22 cellular contexts compared by ENCODE assay signal in the genomic region with DNA sequence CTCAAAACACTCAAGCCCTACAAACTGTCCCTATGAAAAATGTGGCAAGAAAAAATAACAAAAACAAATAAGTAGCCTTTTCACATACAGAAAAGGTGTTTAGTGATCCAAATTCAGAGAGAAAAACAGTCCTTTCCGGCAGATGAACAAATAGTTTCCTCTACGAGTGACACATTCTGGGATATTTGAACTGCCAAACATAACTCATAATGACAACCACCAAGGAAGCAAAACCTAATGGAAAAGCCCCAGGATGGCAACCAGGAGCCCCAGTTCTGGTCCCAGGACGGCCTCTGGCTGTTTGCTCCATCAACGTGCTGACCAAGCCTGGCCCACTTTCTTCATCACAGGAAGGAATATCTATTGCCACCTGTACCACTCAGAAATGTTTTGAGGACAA. TPM values are rescaled to one million over a fixed set of nuclear protein-coding genes. Genes with fewer than 3 reads are reported as not detected.
DNase-seq lines count a peak whose midpoint lies in the region; ATAC-seq, FAIRE-seq and TF ChIP-seq lines count a peak whose summit lies in the region.
"Had no signal": no experiment of that assay in that cellular context is flagged by ENCODE, and none has a peak within 500 bp of the region (broad histone marks: within the 10 kb centered on the region; RNA-seq: fewer than 3 reads in every experiment).

No MANE protein-coding gene starts in this region.

- TF ChIP-seq POLR2A in A549 (IDR thresholded peaks at IDR 0.05; ENCODE audit: low read length), result no peak

- no peaks in the 10 kb centered on the region for H3K27me3 Mint-ChIP-seq in osteocyte (ENCODE audit: unreplicated experiment)
- H3K27me3 Mint-ChIP-seq: activated CD4-positive, alpha-beta T cell treated with anti-CD3 and anti-CD28 coated beads, Interleukin-2, amount 10 ng/mL, durations not matched to agents 24 days and 14 days; stimulated activated naive CD8-positive, alpha-beta T cell treated with anti-CD3 and anti-CD28 coated beads, Interleukin-15, amount 100 ng/mL, for 72 hours had no signal

- no peak for ATAC-seq in A549
- ATAC-seq: natural killer cell; stimulated activated naive CD8-positive, alpha-beta T cell treated with anti-CD3 and anti-CD28 coated beads, Interleukin-15, amount 100 ng/mL, for 72 hours had no signal

- no peaks in the 10 kb centered on the region for H3K9me2 ChIP-seq in Loucy (replicated peaks; ENCODE audit: low read depth, low read length)

- no peak overlapping the region for H2AFZ ChIP-seq in Loucy (ENCODE audit: low read length)

- no peak for TF ChIP-seq EP300 in A549 (IDR thresholded peaks at IDR 0.05)

- POLR2A ChIA-PET in A549 (lab: Yijun Ruan, JAX), result no interaction called here

- H3K4me3 Mint-ChIP-seq in osteocyte (ENCODE audit: unreplicated experiment), result no peak overlapping the region
- H3K4me3 Mint-ChIP-seq: activated CD4-positive, alpha-beta T cell treated with anti-CD3 and anti-CD28 coated beads, Interleukin-2, amount 10 ng/mL, durations not matched to agents 24 days and 14 days; CD14-positive monocyte; endodermal cell; immature natural killer cell; natural killer cell; stimulated activated naive CD8-positive, alpha-beta T cell treated with anti-CD3 and anti-CD28 coated beads, Interleukin-15, amount 100 ng/mL, for 72 hours had no signal

- H3K9ac ChIP-seq in Loucy (ENCODE audit: low read depth, low read length, poor library complexity, severe bottlenecking), result no peak overlapping the region

- peak overlapping the region; percentile 77 for H3K27ac Mint-ChIP-seq in osteocyte (ENCODE audit: unreplicated experiment)
- H3K27ac Mint-ChIP-seq: activated CD4-positive, alpha-beta T cell treated with anti-CD3 and anti-CD28 coated beads, Interleukin-2, amount 10 ng/mL, durations not matched to agents 24 days and 14 days; CD14-positive monocyte; endodermal cell; immature natural killer cell; natural killer cell; stimulated activated naive CD8-positive, alpha-beta T cell treated with anti-CD3 and anti-CD28 coated beads, Interleukin-15, amount 100 ng/mL, for 72 hours had no signal

- CTCF ChIA-PET in A549 (lab: Yijun Ruan, JAX), result no interaction called here

- H3K27me3 ChIP-seq in Loucy (ENCODE audit: insufficient read depth, low read length, poor library complexity, severe bottlenecking), result no peaks in the 10 kb centered on the region

- H4K20me1 ChIP-seq in Loucy (ENCODE audit: insufficient read depth, low read length, poor library complexity, severe bottlenecking), result peaks cover 79% of the 10 kb centered on the region

- peak overlapping the region; percentile 2 to 70; a peak in 4 of 6 replicates for H3K27ac ChIP-seq in A549

- H3K4me1 Mint-ChIP-seq in osteocyte (ENCODE audit: unreplicated experiment), result peaks cover 49% of the 10 kb centered on the region

- H3K36me3 ChIP-seq in Loucy (ENCODE audit: insufficient read depth, low read length), result no peaks in the 10 kb centered on the region

- peaks cover 98% of the 10 kb centered on the region for H3K79me2 ChIP-seq in Loucy (ENCODE audit: insufficient read depth, low read length)

- DNase-seq in A549 (ENCODE audit: low read depth in 1 of 2, low spot score in 1 of 2) (no peak), dermis microvascular lymphatic vessel endothelial cell (ENCODE audit: low read depth in 2 of 2) (peak; percentile 61 to 74), osteocyte (ENCODE audit: extremely low spot score, unreplicated experiment) (no peak), NCI-H1092 (lab: John Stamatoyannopoulos, UW) (no peak), NCI-H226 (no peak), DMS79 treated with DMSO at 0.1 percent for 48 hours (lab: John Stamatoyannopoulos, UW) (no peak)
- DNase-seq in central memory CD4-positive, alpha-beta T cell, result no peak
- DNase-seq: activated CD4-positive, alpha-beta T cell treated with anti-CD3 and anti-CD28 coated beads, Interleukin-2, amount 10 ng/mL, durations not matched to agents 24 days and 14 days; activated CD8-positive, alpha-beta memory T cell treated with anti-CD3 and anti-CD28 coated beads, Interleukin-2, amount 50 U/mL, for 48 hours; activated effector memory CD4-positive, alpha-beta T cell treated with anti-CD3 and anti-CD28 coated beads, Interleukin-2, amount 50 U/mL, for 16 hours; amygdala; DMS53; endodermal cell; head of caudate nucleus; immature natural killer cell; natural killer cell; NCI-H2029; stimulated activated CD4-positive, alpha-beta T cell treated with anti-CD3 and anti-CD28 coated beads, Interleukin-4, amount 100 ng/mL, for 1 hour; stimulated activated naive CD8-positive, alpha-beta T cell treated with anti-CD3 and anti-CD28 coated beads, Interleukin-15, amount 100 ng/mL, for 72 hours had no signal

- no peaks in the 10 kb centered on the region for H3K36me3 Mint-ChIP-seq in osteocyte (ENCODE audit: unreplicated experiment)
- H3K36me3 Mint-ChIP-seq: immature natural killer cell, natural killer cell had no signal

- H3K4me1 ChIP-seq in A549 (peaks cover 85% of the 10 kb centered on the region), Loucy (ENCODE audit: insufficient read depth, low read length, poor library complexity, severe bottlenecking) (peaks cover 58% of the 10 kb centered on the region)

- FAIRE-seq in A549 (lab: Jason Lieb, UNC), result no peak

- no peak for TF ChIP-seq CTCF in A549 (IDR thresholded peaks at IDR 0.05)
- no peak for TF ChIP-seq CTCF in Loucy (conservative IDR thresholded peaks at IDR 0.05; ENCODE audit: low read length)
- no peak for TF ChIP-seq CTCF in osteocyte (IDR thresholded peaks at IDR 0.05)

- TF ChIP-seq RAD21 in A549 (conservative IDR thresholded peaks at IDR 0.05 in 1 of 2, IDR thresholded peaks at IDR 0.05 in 1 of 2), result no peak

- H3F3A ChIP-seq in Loucy (ENCODE audit: low read depth), result 0 out of 2 replicates have a peak, but pooled peaks cover 3% of the 10 kb centered on the region

- H3K4me2 ChIP-seq in A549, result peak overlapping the region; percentile 32
- H3K4me2 ChIP-seq in Loucy (ENCODE audit: low read depth, low read length, poor library complexity, severe bottlenecking), result peak overlapping the region; percentile 23

- no peaks in the 10 kb centered on the region for H3K9me3 ChIP-seq in A549
- H3K9me3 ChIP-seq in Loucy (ENCODE audit: insufficient read depth, low read depth, low read length), result no peaks in the 10 kb centered on the region

- WGBS in A549 (ENCODE audit: missing lambda C conversion rate), result 29% methylated on average over 4 of the region's 4 CpGs

- H3K9me3 Mint-ChIP-seq in osteocyte (ENCODE audit: unreplicated experiment), result no peaks in the 10 kb centered on the region
- H3K9me3 Mint-ChIP-seq: activated CD4-positive, alpha-beta T cell treated with anti-CD3 and anti-CD28 coated beads, Interleukin-2, amount 10 ng/mL, durations not matched to agents 24 days and 14 days; CD14-positive monocyte; endodermal cell; immature natural killer cell; natural killer cell; stimulated activated naive CD8-positive, alpha-beta T cell treated with anti-CD3 and anti-CD28 coated beads, Interleukin-15, amount 100 ng/mL, for 72 hours had no signal

- no peak overlapping the region for H3K4me3 ChIP-seq in A549
- H3K4me3 ChIP-seq in Loucy (ENCODE audit: low read length, poor library complexity, severe bottlenecking), result no peak overlapping the region
- H3K4me3 ChIP-seq: skin epidermis had no signal

TF ChIP-seq in A549, 52 proteins besides CTCF, POLR2A, EP300 and RAD21:
- TF ChIP-seq CBX2 (IDR thresholded peaks at IDR 0.05; ENCODE audit: borderline replicate concordance, low read depth), result no peak
- TF ChIP-seq HDAC2 (IDR thresholded peaks at IDR 0.05), result no peak
- TF ChIP-seq, protein P1, sequence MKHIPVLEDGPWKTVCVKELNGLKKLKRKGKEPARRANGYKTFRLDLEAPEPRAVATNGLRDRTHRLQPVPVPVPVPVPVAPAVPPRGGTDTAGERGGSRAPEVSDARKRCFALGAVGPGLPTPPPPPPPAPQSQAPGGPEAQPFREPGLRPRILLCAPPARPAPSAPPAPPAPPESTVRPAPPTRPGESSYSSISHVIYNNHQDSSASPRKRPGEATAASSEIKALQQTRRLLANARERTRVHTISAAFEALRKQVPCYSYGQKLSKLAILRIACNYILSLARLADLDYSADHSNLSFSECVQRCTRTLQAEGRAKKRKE (CRISPR knock-in tag; IDR thresholded peaks at IDR 0.05; ENCODE audit: low read depth), result no peak
- no peak for TF ChIP-seq CHD2 (IDR thresholded peaks at IDR 0.05; ENCODE audit: low read length, partially characterized antibody)
- TF ChIP-seq GATA3 (IDR thresholded peaks at IDR 0.05; ENCODE audit: borderline replicate concordance), result no peak
- TF ChIP-seq, protein P2, sequence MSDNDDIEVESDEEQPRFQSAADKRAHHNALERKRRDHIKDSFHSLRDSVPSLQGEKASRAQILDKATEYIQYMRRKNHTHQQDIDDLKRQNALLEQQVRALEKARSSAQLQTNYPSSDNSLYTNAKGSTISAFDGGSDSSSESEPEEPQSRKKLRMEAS (IDR thresholded peaks at IDR 0.05), result no peak
- TF ChIP-seq SREBF2 (IDR thresholded peaks at IDR 0.05), result no peak
- no peak for TF ChIP-seq RFX5 (IDR thresholded peaks at IDR 0.05)
- no peak for TF ChIP-seq ESRRA (IDR thresholded peaks at IDR 0.05; ENCODE audit: borderline replicate concordance, low read length)

RNA-seq across cellular contexts. Expression of a gene that starts 6.0 kb away (rescaled TPM):
- polyA plus RNA-seq in A549 (2011; rRNA removed) (76.5 and 94.0 TPM in 2 replicates), A549 (2017; fragmentation: RNase III; extraction: RNeasy Plus Mini Kit Qiagen cat#74134 plus additional on column Dnase treatment) (60.2 to 63.4 TPM (median 60.3 TPM) in 3 replicates)
- 68.9 and 75.1 TPM in 2 replicates for polyA plus RNA-seq in A549 (2012; cell fraction: cytosol; rRNA removed)
- 75.5 and 83.5 TPM in 2 replicates for polyA plus RNA-seq in A549 (2012; cell fraction: nucleus; rRNA removed)
- polyA minus RNA-seq in A549 (2011; rRNA and poly(A)+ RNA removed), result 36.2 and 36.7 TPM in 2 replicates
- total RNA-seq in dermis microvascular lymphatic vessel endothelial cell (68.0 and 85.1 TPM in 2 replicates), osteocyte (51.0 and 51.7 TPM in 2 replicates)

Comparison
In these comparisons a context has a peak if more than half of its experiments do, and no peak if none do; other contexts are left out.
1. DNase-seq: peak in dermis microvascular lymphatic vessel endothelial cell (2 of 2); none in A549 (0 of 2), osteocyte (single experiment), NCI-H1092 (single experiment), central memory CD4-positive, alpha-beta T cell (single experiment), NCI-H226 (single experiment) and DMS79 treated with DMSO at 0.1 percent for 48 hours (single experiment).